ENCODE assay signal across 23 cellular contexts in genomic region chr14:103016594-103016993, GRCh38.
"Had no signal": no experiment of that assay in that cellular context is flagged by ENCODE, and none has a peak within 500 bp of the region (broad histone marks: within the 10 kb centered on the region; RNA-seq: fewer than 3 reads in every experiment).

No MANE protein-coding gene starts in this region.

- H3K4me2 ChIP-seq: hepatocyte had no signal

- H3K36me3 ChIP-seq: brain microvascular endothelial cell, prostate gland, thyroid gland had no signal

- H3K27me3 Mint-ChIP-seq: activated CD4-positive, alpha-beta T cell treated with anti-CD3 and anti-CD28 coated beads, Interleukin-2, amount 10 ng/mL, durations not matched to agents 7 days and 5 days; activated naive CD4-positive, alpha-beta T cell treated with anti-CD3 and anti-CD28 coated beads, Interleukin-2, amount 50 U/mL, for 24 hours; memory B cell had no signal

- H3K4me3 Mint-ChIP-seq: activated CD4-positive, alpha-beta T cell treated with anti-CD3 and anti-CD28 coated beads, Interleukin-2, amount 10 ng/mL, durations not matched to agents 7 days and 5 days; activated CD8-positive, alpha-beta memory T cell treated with anti-CD3 and anti-CD28 coated beads, Interleukin-2, amount 10 ng/mL, durations not matched to agents 7 days and 5 days; activated CD8-positive, alpha-beta T cell treated with anti-CD3 and anti-CD28 coated beads for 36 hours; activated naive CD4-positive, alpha-beta T cell treated with anti-CD3 and anti-CD28 coated beads, Interleukin-2, amount 50 U/mL, for 24 hours; activated T-helper 1 cell treated with anti-CD3 and anti-CD28 coated beads, Interleukin-12 subunit alpha, Interleukin-12 subunit beta, Interleukin-2, Interleukin-4 antibody, amounts not matched to agents 30 ng/mL and 10 ng/mL and 1 ng/mL, durations not matched to agents 14 hours and 24 hours and 36 hours; central memory CD8-positive, alpha-beta T cell; effector memory CD8-positive, alpha-beta T cell; memory B cell; T-helper 2 cell treated with Interferon-gamma antibody and Interleukin-4, amounts not matched to agents 5 μg/mL and 100 μg/mL, for 36 hours had no signal

- H2AFZ ChIP-seq: hepatocyte had no signal

- H3K9me3 Mint-ChIP-seq: activated CD4-positive, alpha-beta T cell treated with anti-CD3 and anti-CD28 coated beads, Interleukin-2, amount 10 ng/mL, durations not matched to agents 7 days and 5 days; activated CD8-positive, alpha-beta T cell treated with anti-CD3 and anti-CD28 coated beads for 36 hours; activated naive CD4-positive, alpha-beta T cell treated with anti-CD3 and anti-CD28 coated beads, Interleukin-2, amount 50 U/mL, for 24 hours; activated T-helper 1 cell treated with anti-CD3 and anti-CD28 coated beads, Interleukin-12 subunit alpha, Interleukin-12 subunit beta, Interleukin-2, Interleukin-4 antibody, amounts not matched to agents 30 ng/mL and 10 ng/mL and 1 ng/mL, durations not matched to agents 14 hours and 24 hours and 36 hours; central memory CD8-positive, alpha-beta T cell; effector memory CD8-positive, alpha-beta T cell; memory B cell; T-helper 2 cell treated with Interferon-gamma antibody and Interleukin-4, amounts not matched to agents 5 μg/mL and 100 μg/mL, for 36 hours had no signal

- H3K4me1 Mint-ChIP-seq: central memory CD8-positive, alpha-beta T cell had no signal

- H3K36me3 Mint-ChIP-seq: activated CD8-positive, alpha-beta memory T cell treated with anti-CD3 and anti-CD28 coated beads, Interleukin-2, amount 10 ng/mL, durations not matched to agents 7 days and 5 days had no signal

- H3K27me3 ChIP-seq: brain microvascular endothelial cell, esophagus muscularis mucosa, hepatocyte, thyroid gland, upper lobe of right lung had no signal

- ATAC-seq: activated CD8-positive, alpha-beta memory T cell treated with anti-CD3 and anti-CD28 coated beads, Interleukin-2, amount 10 ng/mL, durations not matched to agents 7 days and 5 days; activated CD8-positive, alpha-beta T cell treated with anti-CD3 and anti-CD28 coated beads for 36 hours; effector memory CD8-positive, alpha-beta T cell; upper lobe of right lung had no signal

- H3K27ac Mint-ChIP-seq: activated CD4-positive, alpha-beta T cell treated with anti-CD3 and anti-CD28 coated beads, Interleukin-2, amount 10 ng/mL, durations not matched to agents 7 days and 5 days; activated CD8-positive, alpha-beta memory T cell treated with anti-CD3 and anti-CD28 coated beads, Interleukin-2, amount 10 ng/mL, durations not matched to agents 7 days and 5 days; activated CD8-positive, alpha-beta T cell treated with anti-CD3 and anti-CD28 coated beads for 36 hours; activated naive CD4-positive, alpha-beta T cell treated with anti-CD3 and anti-CD28 coated beads, Interleukin-2, amount 50 U/mL, for 24 hours; activated T-helper 1 cell treated with anti-CD3 and anti-CD28 coated beads, Interleukin-12 subunit alpha, Interleukin-12 subunit beta, Interleukin-2, Interleukin-4 antibody, amounts not matched to agents 30 ng/mL and 10 ng/mL and 1 ng/mL, durations not matched to agents 14 hours and 24 hours and 36 hours; effector memory CD8-positive, alpha-beta T cell; memory B cell; T-helper 2 cell treated with Interferon-gamma antibody and Interleukin-4, amounts not matched to agents 5 μg/mL and 100 μg/mL, for 36 hours had no signal

- H3K27ac ChIP-seq: brain microvascular endothelial cell, esophagus muscularis mucosa, hepatocyte, left ventricle myocardium inferior, prostate gland, thyroid gland, upper lobe of right lung, WERI-Rb-1 had no signal

- H3K9me3 ChIP-seq: esophagus muscularis mucosa, left ventricle myocardium inferior, prostate gland, thyroid gland, upper lobe of right lung had no signal

- H3K4me3 ChIP-seq: esophagus muscularis mucosa, hepatocyte, left ventricle myocardium inferior, prostate gland, thyroid gland, upper lobe of right lung had no signal

- DNase-seq: activated CD4-positive, alpha-beta T cell treated with anti-CD3 and anti-CD28 coated beads, Interleukin-2, amount 10 ng/mL, durations not matched to agents 7 days and 5 days; activated CD4-positive, CD25-positive, alpha-beta regulatory T cell treated with anti-CD3 and anti-CD28 coated beads, Interleukin-2, amount 50 U/mL, for 72 hours; activated CD8-positive, alpha-beta memory T cell treated with anti-CD3 and anti-CD28 coated beads, Interleukin-2, amount 10 ng/mL, durations not matched to agents 7 days and 5 days; activated CD8-positive, alpha-beta T cell treated with anti-CD3 and anti-CD28 coated beads for 36 hours; activated gamma-delta T cell; brain microvascular endothelial cell; effector memory CD8-positive, alpha-beta T cell; glutamatergic neuron; occipital lobe; stimulated activated CD4-positive, alpha-beta T cell treated with anti-CD3 and anti-CD28 coated beads, Interleukin-4, amount 100 ng/mL, for 24 hours; stimulated activated naive CD4-positive, alpha-beta T cell treated with Interleukin-2 at 50 U/mL for 16 hours; WERI-Rb-1 had no signal
